In genomic region chr1:246617156-246617555, GRCh38 we compare ENCODE assay signal across 18 cellular contexts. TPM values are rescaled to one million over a fixed set of nuclear protein-coding genes. Genes with fewer than 3 reads are reported as not detected.
DNase-seq lines count a peak whose midpoint lies in the region; ATAC-seq and TF ChIP-seq lines count a peak whose summit lies in the region.
"Had no signal": no experiment of that assay in that cellular context is flagged by ENCODE, and none has a peak within 500 bp of the region (broad histone marks: within the 10 kb centered on the region; RNA-seq: fewer than 3 reads in every experiment).

No MANE protein-coding gene starts in this region.

- H3K9me3 ChIP-seq in SK-N-SH, result no peaks in the 10 kb centered on the region
- H3K9me3 ChIP-seq: neutrophil, upper lobe of left lung had no signal

- H3K4me3 ChIP-seq in SK-N-SH (ENCODE audit: low read depth in 2 of 2, low read length in 1 of 2), result no peak overlapping the region
- H3K4me3 ChIP-seq: coronary artery, lung, upper lobe of left lung had no signal

- H3F3A ChIP-seq in SK-N-SH (replicated peaks; ENCODE audit: insufficient read depth), result peaks cover 11% of the 10 kb centered on the region

- peaks cover 8 to 19% of the 10 kb centered on the region in 2 experiments; a peak in 3 of 4 replicates for H3K4me1 ChIP-seq in SK-N-SH (ENCODE audit: control insufficient read depth in 1 of 2, insufficient read depth in 2 of 2, low read depth in 1 of 2, low read length in 1 of 2)

- H4K20me1 ChIP-seq in SK-N-SH (ENCODE audit: insufficient read depth), result no peaks in the 10 kb centered on the region

- no peak for TF ChIP-seq RAD21 in SK-N-SH (IDR thresholded peaks at IDR 0.05; ENCODE audit: low read length)

- no peaks in the 10 kb centered on the region for H3K27me3 Mint-ChIP-seq in stimulated activated naive B cell treated with anti-CD40 and anti-IgM and Interleukin-4, amounts not matched to agents 10 μg/mL and 1 μg/mL and 100 μg/mL, for 72 hours
- H3K27me3 Mint-ChIP-seq: activated naive CD8-positive, alpha-beta T cell treated with anti-CD3 and anti-CD28 coated beads for 36 hours had no signal

- H3K27ac ChIP-seq in SK-N-SH (ENCODE audit: low read depth in 2 of 2, low read length in 1 of 2), result peak overlapping the region in 1 of 2 experiments; percentile 35; a peak in 2 of 4 replicates
- H3K27ac ChIP-seq: brain microvascular endothelial cell, neutrophil, RWPE1 had no signal

- no peak overlapping the region for H2AFZ ChIP-seq in SK-N-SH (ENCODE audit: low read depth)

- in situ Hi-C loops in KBM-7 (cut with MboI; ENCODE audit: low pct_unique_long_range_greater_than_20kb, low sequenced_read_pairs), result no loop called here

- H3K79me2 ChIP-seq in SK-N-SH (ENCODE audit: insufficient read depth), result peaks cover 78% of the 10 kb centered on the region

- no peak overlapping the region for H3K9ac ChIP-seq in SK-N-SH

- no peak for TF ChIP-seq EP300 in SK-N-SH (IDR thresholded peaks at IDR 0.05; ENCODE audit: borderline replicate concordance in 1 of 2, low read depth in 1 of 2, low read length in 1 of 2)

- ATAC-seq in stimulated activated naive B cell treated with anti-CD40 and anti-IgM and Interleukin-4, amounts not matched to agents 10 μg/mL and 1 μg/mL and 100 μg/mL, for 72 hours (replicated peaks), result no peak
- ATAC-seq in HG02885 (IDR thresholded peaks at IDR 0.05; ENCODE audit: poor library complexity, unreplicated experiment), result no peak

- peak overlapping the region; percentile 31 for H3K27ac Mint-ChIP-seq in stimulated activated naive B cell treated with anti-CD40 and anti-IgM and Interleukin-4, amounts not matched to agents 10 μg/mL and 1 μg/mL and 100 μg/mL, for 72 hours
- H3K27ac Mint-ChIP-seq: activated T-helper 1 cell treated with anti-CD3 and anti-CD28 coated beads, Interleukin-12 subunit alpha, Interleukin-12 subunit beta, Interleukin-2, Interleukin-4 antibody, amounts not matched to agents 30 ng/mL and 10 ng/mL and 1 ng/mL, durations not matched to agents 14 hours and 24 hours and 36 hours had no signal

- peaks cover 9 to 11% of the 10 kb centered on the region in 2 donors for H3K4me1 Mint-ChIP-seq in stimulated activated naive B cell treated with anti-CD40 and anti-IgM and Interleukin-4, amounts not matched to agents 10 μg/mL and 1 μg/mL and 100 μg/mL, for 72 hours

- 0 out of 2 replicates have a peak overlapping the region, but pooled peaks have one; percentile 31 for H3K4me2 ChIP-seq in SK-N-SH

- CTCF ChIA-PET in SK-N-SH (lab: Yijun Ruan, JAX), result interaction anchor here (0.6 to 0.7 kb wide), 2 partner anchors 9 to 274 kb away, joined by 3 read pairs; no protein-coding TSS in a partner anchor

- no peaks in the 10 kb centered on the region for H3K9me2 ChIP-seq in SK-N-SH

- no peak overlapping the region for H3K4me3 Mint-ChIP-seq in stimulated activated naive B cell treated with anti-CD40 and anti-IgM and Interleukin-4, amounts not matched to agents 10 μg/mL and 1 μg/mL and 100 μg/mL, for 72 hours
- H3K4me3 Mint-ChIP-seq: activated naive CD8-positive, alpha-beta T cell treated with anti-CD3 and anti-CD28 coated beads for 36 hours; activated T-helper 1 cell treated with anti-CD3 and anti-CD28 coated beads, Interleukin-12 subunit alpha, Interleukin-12 subunit beta, Interleukin-2, Interleukin-4 antibody, amounts not matched to agents 30 ng/mL and 10 ng/mL and 1 ng/mL, durations not matched to agents 14 hours and 24 hours and 36 hours had no signal

- peaks cover 17 to 35% of the 10 kb centered on the region in 2 donors for H3K36me3 Mint-ChIP-seq in stimulated activated naive B cell treated with anti-CD40 and anti-IgM and Interleukin-4, amounts not matched to agents 10 μg/mL and 1 μg/mL and 100 μg/mL, for 72 hours

- TF ChIP-seq CTCF in SK-N-SH (IDR thresholded peaks at IDR 0.05), result no peak

- H3K36me3 ChIP-seq in SK-N-SH (replicated peaks in 1 of 2; ENCODE audit: control insufficient read depth in 1 of 2, insufficient read depth in 2 of 2, low read length in 1 of 2), result peaks cover 3 to 5% of the 10 kb centered on the region in 2 experiments
- H3K36me3 ChIP-seq: brain microvascular endothelial cell had no signal

- no peaks in the 10 kb centered on the region for H3K9me3 Mint-ChIP-seq in stimulated activated naive B cell treated with anti-CD40 and anti-IgM and Interleukin-4, amounts not matched to agents 10 μg/mL and 1 μg/mL and 100 μg/mL, for 72 hours
- H3K9me3 Mint-ChIP-seq: activated naive CD8-positive, alpha-beta T cell treated with anti-CD3 and anti-CD28 coated beads for 36 hours; activated T-helper 1 cell treated with anti-CD3 and anti-CD28 coated beads, Interleukin-12 subunit alpha, Interleukin-12 subunit beta, Interleukin-2, Interleukin-4 antibody, amounts not matched to agents 30 ng/mL and 10 ng/mL and 1 ng/mL, durations not matched to agents 14 hours and 24 hours and 36 hours had no signal

- peak; percentile 23 for DNase-seq in ELR (ENCODE audit: low read depth)
- no peak for DNase-seq in SK-N-SH
- peak; percentile 19 for DNase-seq in hepatic stellate cell (ENCODE audit: low spot score)
- DNase-seq in stimulated activated naive B cell treated with anti-CD40 and anti-IgM and Interleukin-4, amounts not matched to agents 10 μg/mL and 1 μg/mL and 100 μg/mL, for 72 hours, result no peak
- no peak for DNase-seq in SW 1271 (lab: John Stamatoyannopoulos, UW)
- no peak for DNase-seq in KBM-7
- DNase-seq in A172 (ENCODE audit: low spot score), result no peak
- DNase-seq: activated naive CD8-positive, alpha-beta T cell treated with anti-CD3 and anti-CD28 coated beads for 36 hours; brain microvascular endothelial cell; islet precursor cell; NCI-H524 treated with DMSO at 0.1 percent for 48 hours had no signal

- POLR2A ChIA-PET in SK-N-SH (lab: Yijun Ruan, JAX), result no interaction called here

- H3K27me3 ChIP-seq in SK-N-SH (ENCODE audit: insufficient read depth), result no peaks in the 10 kb centered on the region
- H3K27me3 ChIP-seq: brain microvascular endothelial cell, neutrophil, upper lobe of left lung had no signal

TF ChIP-seq in SK-N-SH, 30 proteins besides CTCF, POLR2A, EP300 and RAD21:
- TF ChIP-seq MXI1 (IDR thresholded peaks at IDR 0.05; ENCODE audit: low read depth, low read length), result no peak
- TF ChIP-seq TAF1 (IDR thresholded peaks at IDR 0.05; ENCODE audit: borderline replicate concordance, low read depth, low read length), result no peak
- TF ChIP-seq TEAD4 (IDR thresholded peaks at IDR 0.05; ENCODE audit: borderline replicate concordance, insufficient read depth), result no peak
- TF ChIP-seq ELF1 (IDR thresholded peaks at IDR 0.05), result no peak
- TF ChIP-seq MEF2A (IDR thresholded peaks at IDR 0.05; ENCODE audit: borderline replicate concordance, low read depth), result no peak

RNA-seq across cellular contexts. Expression of gene CNST, which starts 50.9 kb away (rescaled TPM):
- polyA plus RNA-seq in SK-N-SH (2012; rRNA removed), result 21.7 and 29.8 TPM in 2 replicates
- 26.4 and 27.7 TPM in 2 replicates for polyA plus RNA-seq in SK-N-SH (2012; cell fraction: cytosol; rRNA removed)
- 34.0 and 50.1 TPM in 2 replicates for polyA plus RNA-seq in SK-N-SH (2012; cell fraction: nucleus; rRNA removed)
- total RNA-seq in A172 (2014; rRNA removed; shearing (Covaris generic)), result 19.2 and 23.0 TPM in 2 replicates

RNA-seq across cellular contexts. Expression of gene TFB2M, which starts 51.1 kb away (rescaled TPM):
- polyA plus RNA-seq in SK-N-SH (2012; rRNA removed), result 17.3 and 26.2 TPM in 2 replicates
- 29.0 and 40.0 TPM in 2 replicates for polyA plus RNA-seq in SK-N-SH (2012; cell fraction: cytosol; rRNA removed)
- polyA plus RNA-seq in SK-N-SH (2012; cell fraction: nucleus; rRNA removed), result 13.5 and 23.2 TPM in 2 replicates
- total RNA-seq in A172 (2014; rRNA removed; shearing (Covaris generic)), result 37.8 and 40.1 TPM in 2 replicates

Comparison
In these comparisons a context has a peak if more than half of its experiments do, and no peak if none do; other contexts are left out.
1. DNase-seq: peak in ELR (single experiment) and hepatic stellate cell (single experiment); none in SK-N-SH (single experiment), stimulated activated naive B cell treated with anti-CD40 and anti-IgM and Interleukin-4, amounts not matched to agents 10 μg/mL and 1 μg/mL and 100 μg/mL, for 72 hours (single experiment), SW 1271 (0 of 2), KBM-7 (single experiment) and A172 (single experiment).